In the genomic region with DNA sequence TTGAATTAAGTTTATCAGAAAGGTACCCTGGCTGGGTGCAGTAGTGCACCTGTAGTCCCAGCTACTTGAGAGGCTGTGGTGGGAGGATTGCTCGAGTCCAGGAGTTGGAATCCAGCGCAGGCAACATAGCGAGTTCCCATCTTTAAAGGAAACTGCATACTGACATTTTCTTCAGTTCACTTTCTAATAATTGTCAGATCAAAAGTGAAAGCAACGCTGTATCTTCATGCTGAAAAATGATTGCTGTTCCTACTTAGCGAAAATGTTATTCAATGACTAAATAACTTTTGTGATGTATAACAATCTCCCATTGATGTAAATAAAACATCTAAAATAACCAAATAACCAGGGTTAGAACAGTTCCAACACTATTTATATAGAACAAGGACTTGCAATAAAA, we compare ENCODE assay signal across 9 cellular contexts. TPM values are rescaled to one million over a fixed set of nuclear protein-coding genes. Genes with fewer than 3 reads are reported as not detected.
DNase-seq lines count a peak whose midpoint lies in the region; ATAC-seq and TF ChIP-seq lines count a peak whose summit lies in the region.
"Had no signal": no experiment of that assay in that cellular context is flagged by ENCODE, and none has a peak within 500 bp of the region (broad histone marks: within the 10 kb centered on the region; RNA-seq: fewer than 3 reads in every experiment).

No MANE protein-coding gene starts in this region.

- WGBS in psoas muscle, 3 donors: 33 to 36% (median 34%) methylated on average over 5 of the region's 5 CpGs

- no peak overlapping the region for H3K27ac ChIP-seq in PC-9
- peak overlapping the region; percentile 100 for H3K27ac ChIP-seq in psoas muscle

- peak overlapping the region; percentile 96 for H3K4me3 ChIP-seq in GM06990 (replicated peaks; ENCODE audit: low read depth, low read length)
- peak overlapping the region; percentile 79 for H3K4me3 ChIP-seq in PC-9
- peak overlapping the region; percentile 90 for H3K4me3 ChIP-seq in epithelial cell of proximal tubule (ENCODE audit: low read depth, low read length)
- H3K4me3 ChIP-seq in psoas muscle: peak overlapping the region; percentile 99

- ATAC-seq in psoas muscle: no peak

- peaks cover 21% of the 10 kb centered on the region; the same call in 1 of the 2 replicates for H3K4me1 ChIP-seq in PC-9 (replicated peaks; ENCODE audit: insufficient read depth)
- H3K4me1 ChIP-seq in psoas muscle: peaks cover 33% of the 10 kb centered on the region

- peak; percentile 8 for DNase-seq in GM06990 (ENCODE audit: extremely low read depth, insufficient read length)
- DNase-seq in PC-9: no peak
- no peak for DNase-seq in epithelial cell of proximal tubule (ENCODE audit: low read depth)
- no peak for DNase-seq in psoas muscle
- DNase-seq in NCI-H69 (lab: John Stamatoyannopoulos, UW): no peak
- no peak for DNase-seq in DMS53 treated with DMSO at 0.1 percent for 48 hours (lab: John Stamatoyannopoulos, UW; ENCODE audit: unreplicated experiment)
- DNase-seq in NOMO-1 treated with DMSO at 0.1 percent for 48 hours (lab: John Stamatoyannopoulos, UW; ENCODE audit: unreplicated experiment): no peak
- no peak for DNase-seq in 8988T
- DNase-seq: activated CD4-positive, CD25-positive, alpha-beta regulatory T cell had no signal

- POLR2A ChIA-PET in PC-9 (lab: Charles Lee; ENCODE audit: unreplicated experiment): interaction anchor here (0.6 kb wide), 1 partner anchor 27 kb away, joined by 3 read pairs; no protein-coding TSS in a partner anchor

- CTCF ChIA-PET in PC-9 (lab: Charles Lee): no interaction called here

- no TSS peak for BruUV-seq in PC-9 (replicated peaks; lab: Mats Ljungman, UMichigan)

- H4K20me1 ChIP-seq in PC-9 (ENCODE audit: insufficient read depth): no peaks in the 10 kb centered on the region; the same call in 1 of the 2 replicates

- peaks cover 70% of the 10 kb centered on the region for H3K79me2 ChIP-seq in PC-9 (ENCODE audit: low read depth)

- no peaks in the 10 kb centered on the region for H3K9me3 ChIP-seq in PC-9 (ENCODE audit: insufficient read depth, low read depth)
- H3K9me3 ChIP-seq in psoas muscle: no peaks in the 10 kb centered on the region

- no peaks in the 10 kb centered on the region for H3K36me3 ChIP-seq in GM06990 (ENCODE audit: control insufficient read depth, insufficient read depth, low read length)
- no peaks in the 10 kb centered on the region for H3K36me3 ChIP-seq in PC-9 (ENCODE audit: low read depth)
- H3K36me3 ChIP-seq in psoas muscle (ENCODE audit: insufficient read depth in 1 of 2, low read depth in 1 of 2): no peaks in the 10 kb centered on the region

- TF ChIP-seq CTCF in GM06990 (IDR thresholded peaks at IDR 0.05; ENCODE audit: insufficient read depth, low read length, poor library complexity, severe bottlenecking) (no peak), PC-9 (conservative IDR thresholded peaks at IDR 0.05) (no peak), epithelial cell of proximal tubule (conservative IDR thresholded peaks at IDR 0.05; ENCODE audit: low read depth, low read length) (no peak), psoas muscle (IDR thresholded peaks at IDR 0.05) (no peak)

- H3F3A ChIP-seq in PC-9 (ENCODE audit: insufficient read depth, low read depth): peaks cover 6% of the 10 kb centered on the region

- intact Hi-C loops in PC-9 (cut with micrococcal nuclease; ENCODE audit: unreplicated experiment) (no loop called here), psoas muscle (cut with DNase I) (loop anchor here (5.0 to 10.0 kb wide), 2 partner anchors 69 to 151 kb away; partner anchors contain the start of genes GINM1 (in 2 of the 2) and KATNA1 (in 1 of the 2))

- H3K9me2 ChIP-seq in PC-9 (ENCODE audit: insufficient read depth): no peaks in the 10 kb centered on the region

- H3K4me2 ChIP-seq in PC-9: peak overlapping the region; percentile 84

- H2AFZ ChIP-seq in PC-9: no peak overlapping the region

- H3K27me3 ChIP-seq in GM06990 (replicated peaks; ENCODE audit: control insufficient read depth, insufficient read depth, low read length) (no peaks in the 10 kb centered on the region), PC-9 (ENCODE audit: insufficient read depth, low read depth) (no peaks in the 10 kb centered on the region), psoas muscle (ENCODE audit: insufficient read depth in 3 of 3, low read length in 2 of 3) (no peaks in the 10 kb centered on the region)

RNA-seq across cellular contexts. Expression of gene LATS1, which starts 1.7 kb away (rescaled TPM):
- total RNA-seq in PC-9 (2021) (11.2 and 15.4 TPM in 2 replicates), epithelial cell of proximal tubule (10.1 and 11.4 TPM in 2 replicates), psoas muscle (10 to 100 TPM; 11.0 to 15.5 (median 13.9) TPM)
- 1 to 10 TPM; 3.4 to 8.3 (median 3.7) TPM for polyA plus RNA-seq in psoas muscle

RNA-seq across cellular contexts. Expression of gene NUP43, which starts 30.1 kb away (rescaled TPM):
- total RNA-seq in PC-9 (2021) (25.1 and 36.2 TPM in 2 replicates), epithelial cell of proximal tubule (29.8 and 31.5 TPM in 2 replicates), psoas muscle (10 to 100 TPM; 17.4 to 26.8 (median 22.1) TPM)
- 10 to 100 TPM in 2 of 3 donors, 1 to 10 TPM in 1; 7.3 to 17.1 (median 14.1) TPM for polyA plus RNA-seq in psoas muscle

RNA-seq across cellular contexts. Expression of gene PCMT1, which starts 33.4 kb away (rescaled TPM):
- 39.0 and 50.5 TPM in 2 replicates for total RNA-seq in PC-9 (2021)
- total RNA-seq in epithelial cell of proximal tubule: 110 and 162 TPM in 2 replicates
- 100 to 1,000 TPM; 124 to 179 (median 149) TPM for total RNA-seq in psoas muscle
- 100 to 1,000 TPM; 159 to 613 (median 178) TPM for polyA plus RNA-seq in psoas muscle
